Comparison of ENCODE assay signal across 25 cellular contexts in genomic region chr1:228039986-228040385, GRCh38. TPM values are rescaled to one million over a fixed set of nuclear protein-coding genes. Genes with fewer than 3 reads are reported as not detected.
"Had no signal": no experiment of that assay in that cellular context is flagged by ENCODE, and none has a peak within 500 bp of the region (broad histone marks: within the 10 kb centered on the region; RNA-seq: fewer than 3 reads in every experiment).

No MANE protein-coding gene starts in this region.

- H3K27me3 ChIP-seq: testis had no signal

- H3K4me1 Mint-ChIP-seq: central memory CD8-positive, alpha-beta T cell had no signal

- H3K9me3 ChIP-seq: breast epithelium, colonic mucosa, prostate gland, testis had no signal

- ATAC-seq: activated naive CD4-positive, alpha-beta T cell treated with anti-CD3 and anti-CD28 coated beads, Interleukin-2, amount 50 U/mL, for 72 hours; effector memory CD8-positive, alpha-beta T cell; esophagus mucosa had no signal

- H3K27ac ChIP-seq: breast epithelium, colonic mucosa, dorsolateral prefrontal cortex, prostate gland, testis had no signal

- H3K36me3 ChIP-seq: breast epithelium, colonic mucosa, prostate gland had no signal

- H3K4me3 ChIP-seq: breast epithelium, colonic mucosa, dorsolateral prefrontal cortex, lung, prostate gland, testis had no signal

- H3K4me3 Mint-ChIP-seq: activated T-helper 1 cell treated with anti-CD3 and anti-CD28 coated beads, Interleukin-12 subunit alpha, Interleukin-12 subunit beta, Interleukin-2, Interleukin-4 antibody, amounts not matched to agents 30 ng/mL and 10 ng/mL and 1 ng/mL, durations not matched to agents 14 hours and 24 hours and 36 hours; central memory CD8-positive, alpha-beta T cell; effector memory CD8-positive, alpha-beta T cell had no signal

- H3K27ac Mint-ChIP-seq: activated naive CD4-positive, alpha-beta T cell treated with anti-CD3 and anti-CD28 coated beads, Interleukin-2, amount 50 U/mL, for 72 hours; activated T-helper 1 cell treated with anti-CD3 and anti-CD28 coated beads, Interleukin-12 subunit alpha, Interleukin-12 subunit beta, Interleukin-2, Interleukin-4 antibody, amounts not matched to agents 30 ng/mL and 10 ng/mL and 1 ng/mL, durations not matched to agents 14 hours and 24 hours and 36 hours; effector memory CD8-positive, alpha-beta T cell had no signal

- H3K4me1 ChIP-seq: breast epithelium, colonic mucosa, prostate gland, testis had no signal

- H3K36me3 Mint-ChIP-seq: activated naive CD4-positive, alpha-beta T cell treated with anti-CD3 and anti-CD28 coated beads, Interleukin-2, amount 50 U/mL, for 72 hours; naive B cell had no signal

- H3K9me3 Mint-ChIP-seq: activated naive CD4-positive, alpha-beta T cell treated with anti-CD3 and anti-CD28 coated beads, Interleukin-2, amount 50 U/mL, for 72 hours; activated T-helper 1 cell treated with anti-CD3 and anti-CD28 coated beads, Interleukin-12 subunit alpha, Interleukin-12 subunit beta, Interleukin-2, Interleukin-4 antibody, amounts not matched to agents 30 ng/mL and 10 ng/mL and 1 ng/mL, durations not matched to agents 14 hours and 24 hours and 36 hours; central memory CD8-positive, alpha-beta T cell; effector memory CD8-positive, alpha-beta T cell; naive B cell had no signal

- DNase-seq: activated CD4-positive, alpha-beta T cell treated with anti-CD3 and anti-CD28 coated beads for 4 hours; activated CD4-positive, alpha-beta T cell treated with anti-CD3 and anti-CD28 coated beads, Interleukin-2, amount 50 U/mL, for 48 hours; activated CD4-positive, CD25-positive, alpha-beta regulatory T cell; colonic mucosa; effector memory CD8-positive, alpha-beta T cell; foreskin melanocyte; islet precursor cell; naive B cell; stimulated activated CD4-positive, alpha-beta T cell treated with anti-CD3 and anti-CD28 coated beads, Interleukin-1b, Interleukin-23, amount 100 ng/mL, for 48 hours; testis; trophoblast cell had no signal

RNA-seq across cellular contexts. Expression of gene WNT3A, which starts 33.2 kb away (rescaled TPM):
- total RNA-seq: activated T-helper 1 cell treated with anti-CD3 and anti-CD28 coated beads, Interleukin-12 subunit alpha, Interleukin-12 subunit beta, Interleukin-2, Interleukin-4 antibody, amounts not matched to agents 30 ng/mL and 10 ng/mL and 1 ng/mL, durations not matched to agents 14 hours and 24 hours and 36 hours; colonic mucosa; dorsolateral prefrontal cortex; endothelial cell of umbilical vein; mesenteric fat pad; omental fat pad; SK-MEL-5; skeletal muscle tissue; T-helper 1 cell treated with Interleukin-12 subunit alpha and Interleukin-12 subunit beta and Interleukin-4 antibody, amounts not matched to agents 30 ng/mL and 1 ng/mL, for 36 hours had no signal
